22 cellular contexts compared by ENCODE assay signal in the genomic region with DNA sequence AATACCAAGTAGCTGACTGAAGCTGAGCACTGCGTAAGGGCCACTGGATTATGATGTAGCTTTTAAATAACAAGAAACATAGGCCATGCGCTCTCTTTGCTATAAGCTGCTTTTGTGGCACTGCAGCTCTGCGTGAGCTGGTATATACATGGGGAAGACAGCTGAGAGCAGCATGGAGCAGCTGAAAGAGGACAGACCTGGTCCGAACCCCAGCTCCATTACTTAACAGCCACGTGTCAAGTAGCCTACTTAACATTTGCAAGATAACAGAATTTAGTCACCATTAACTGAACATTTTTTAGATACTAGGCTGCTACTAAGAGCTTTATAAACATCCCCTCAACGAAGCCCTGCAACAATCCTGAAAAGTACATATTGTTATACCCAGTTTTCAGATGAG.
"Had no signal": no experiment of that assay in that cellular context is flagged by ENCODE, and none has a peak within 500 bp of the region (broad histone marks: within the 10 kb centered on the region; RNA-seq: fewer than 3 reads in every experiment).

No MANE protein-coding gene starts in this region.

- H3K9me3 ChIP-seq: left lung, pancreas, spleen, testis, tibial nerve, upper lobe of right lung, vagina had no signal

- ATAC-seq: esophagus mucosa; left lung; pancreas; sciatic nerve; stimulated activated naive B cell treated with anti-CD40 and anti-IgM and Interleukin-4, amounts not matched to agents 10 μg/mL and 1 μg/mL and 100 μg/mL, for 72 hours; stimulated activated naive CD8-positive, alpha-beta T cell treated with anti-CD3 and anti-CD28 coated beads, Interleukin-15, amount 100 ng/mL, for 72 hours; upper lobe of right lung had no signal

- H3K4me1 ChIP-seq: left lung, pancreas, spleen, testis, tibial nerve, upper lobe of right lung, vagina had no signal

- FAIRE-seq: endometrium, frontal cortex, pancreas had no signal

- H3K27me3 ChIP-seq: left lung, pancreas, spleen, testis, tibial nerve, upper lobe of right lung, vagina had no signal

- DNase-seq: effector memory CD4-positive, alpha-beta T cell; islet precursor cell; left lung; mesendoderm; naive B cell; occipital lobe; pancreas; spleen; stimulated activated CD4-positive, alpha-beta T cell treated with anti-CD3 and anti-CD28 coated beads, Interleukin-15, amount 100 ng/mL, for 24 hours; stimulated activated CD4-positive, alpha-beta T cell treated with anti-CD3 and anti-CD28 coated beads, Interleukin-1b, Interleukin-23, amount 100 ng/mL, for 48 hours; stimulated activated CD4-positive, alpha-beta T cell treated with anti-CD3 and anti-CD28 coated beads, Interleukin-4, amount 100 ng/mL, for 4 hours; stimulated activated naive B cell treated with anti-CD40 and anti-IgM and Interleukin-4, amounts not matched to agents 10 μg/mL and 1 μg/mL and 100 μg/mL, for 72 hours; stimulated activated naive CD8-positive, alpha-beta T cell treated with anti-CD3 and anti-CD28 coated beads, Interleukin-15, amount 100 ng/mL, for 72 hours; testis; upper lobe of right lung had no signal

- H3K36me3 ChIP-seq: spleen, tibial nerve had no signal

- H3K27ac ChIP-seq: left lung, pancreas, spleen, testis, tibial nerve, upper lobe of right lung, vagina had no signal

- H3K4me3 ChIP-seq: left lung, lung, pancreas, spleen, testis, tibial nerve, upper lobe of right lung, vagina had no signal
